Comparison of ENCODE assay signal across 8 cellular contexts in the genomic region with DNA sequence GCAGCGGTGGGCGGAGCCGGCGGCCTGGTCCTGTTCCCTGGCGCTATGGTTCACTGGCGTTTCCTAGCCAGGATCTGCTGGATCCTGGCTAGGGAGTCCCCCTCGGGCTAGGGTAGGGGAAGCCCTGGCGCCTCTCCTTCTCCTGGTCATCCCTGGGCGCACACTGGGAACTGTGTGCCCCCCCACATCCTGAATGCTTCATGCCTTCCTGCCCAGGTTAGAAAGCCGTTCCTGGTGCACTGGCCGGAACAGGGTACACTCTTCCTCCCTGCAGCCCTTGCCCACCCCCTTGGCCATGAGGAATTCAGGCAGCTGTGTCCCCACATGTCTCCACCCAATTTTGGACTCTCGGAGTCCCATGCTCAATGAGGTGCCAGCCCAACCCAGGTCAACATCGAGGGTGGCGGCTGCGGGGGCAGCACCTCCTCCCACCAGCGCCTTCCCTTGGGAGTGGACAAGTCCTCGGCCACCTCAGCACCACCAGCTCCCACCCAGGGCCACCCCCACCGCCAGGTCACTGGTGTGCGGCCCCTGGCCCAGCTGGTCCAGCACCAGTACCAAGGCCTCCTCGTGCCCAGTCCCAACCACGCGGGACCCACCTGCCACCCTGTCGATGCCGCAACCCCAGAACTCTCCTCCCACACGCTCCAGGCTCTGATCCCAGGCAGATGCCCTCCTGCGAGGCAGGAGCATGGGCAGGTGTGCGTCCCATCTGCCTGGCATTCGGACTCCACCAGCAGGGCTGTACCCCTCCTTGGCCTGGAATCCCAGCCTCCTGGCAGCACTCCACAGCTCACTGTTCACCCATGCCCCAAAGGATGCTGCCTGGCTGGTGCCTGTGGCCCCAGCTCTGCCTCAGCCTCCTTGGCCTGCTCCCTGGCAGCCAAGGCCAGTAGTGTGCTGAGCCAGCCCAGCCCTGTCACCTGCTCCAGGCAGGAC.
DNase-seq lines count a peak whose midpoint lies in the region; TF ChIP-seq lines count a peak whose summit lies in the region.
"Not testable (repeated sequence)": the region's sequence is repeated elsewhere in the genome, so short reads cannot be mapped to it uniquely, and the experiment has no call there.

No MANE protein-coding gene starts in this region.

- H3K4me3 Mint-ChIP-seq in endodermal cell: peak overlapping the region; percentile 37
- peak overlapping the region; percentile 57 for H3K4me3 Mint-ChIP-seq in mesothelial cell of epicardium

- H3K36me3 Mint-ChIP-seq in endodermal cell (ENCODE audit: low read depth); mesothelial cell of epicardium: not testable (repeated sequence)

- H3K4me2 ChIP-seq in hepatocyte: not testable (repeated sequence)

- H3K9ac ChIP-seq in endodermal cell (ENCODE audit: extremely low read depth, low read length, poor library complexity, severe bottlenecking): not testable (repeated sequence)

- not testable (repeated sequence) for H3K4me1 ChIP-seq in endodermal cell (ENCODE audit: control insufficient read depth, insufficient read depth, low read length); hepatocyte (ENCODE audit: insufficient read depth); suprapubic skin

- peaks cover 14% of the 10 kb centered on the region for H3K9me3 Mint-ChIP-seq in endodermal cell
- not testable (repeated sequence) for H3K9me3 Mint-ChIP-seq in mesothelial cell of epicardium

- DNase-seq in ACHN (peak; percentile 21), HK-2 (ENCODE audit: unreplicated experiment) (peak; percentile 39), endodermal cell (peak; percentile 45), hepatocyte (ENCODE audit: low spot score) (peak; percentile 3), mesothelial cell of epicardium (ENCODE audit: low spot score in 2 of 2, unreplicated experiment in 2 of 2) (peak in 1 of 2 experiments; percentile 29), posterior vena cava (ENCODE audit: low spot score) (peak; percentile 83), suprapubic skin (ENCODE audit: low spot score in 2 of 2) (peak; percentile 66 to 80)
- peak; percentile 48 for DNase-seq in activated CD8-positive, alpha-beta memory T cell treated with anti-CD3 and anti-CD28 coated beads, Interleukin-2, amount 50 U/mL, for 48 hours

- WGBS in endodermal cell (ENCODE audit: insufficient coverage in 1 of 2, insufficient read length in 1 of 2), 2 experiments: 88 to 94% methylated on average over 20 to 22 of the region's 28 CpGs
- 92% methylated on average over 23 of the region's 28 CpGs for WGBS in hepatocyte (ENCODE audit: low lambda C conversion rate, missing lambda C conversion rate)
- 87% methylated on average over 20 of the region's 28 CpGs for WGBS in suprapubic skin

- intact Hi-C loops in posterior vena cava (cut with DNase I): not testable (repeated sequence)

- TF ChIP-seq EP300 in suprapubic skin (IDR thresholded peaks at IDR 0.05): not testable (repeated sequence)

- H3K27ac ChIP-seq in endodermal cell (ENCODE audit: low read depth, low read length); hepatocyte; suprapubic skin: not testable (repeated sequence)

- H3K27ac Mint-ChIP-seq in endodermal cell, mesothelial cell of epicardium: not testable (repeated sequence)

- TF ChIP-seq CTCF in endodermal cell (conservative IDR thresholded peaks at IDR 0.05); hepatocyte (IDR thresholded peaks at IDR 0.05; ENCODE audit: poor library complexity); mesothelial cell of epicardium (IDR thresholded peaks at IDR 0.05; ENCODE audit: unreplicated experiment); suprapubic skin (IDR thresholded peaks at IDR 0.05): not testable (repeated sequence)

- in situ Hi-C loops in ACHN (cut with HindIII; ENCODE audit: low pct_ligation_motif_present, low pct_unique_long_range_greater_than_20kb, low sequenced_read_pairs): not testable (repeated sequence)

- not testable (repeated sequence) for H4K20me1 ChIP-seq in hepatocyte (ENCODE audit: insufficient read depth, poor library complexity, severe bottlenecking)

- H3K9me3 ChIP-seq in endodermal cell (ENCODE audit: control insufficient read depth, low read length); hepatocyte (ENCODE audit: low read depth); suprapubic skin: not testable (repeated sequence)

- not testable (repeated sequence) for H3K4me3 ChIP-seq in endodermal cell (ENCODE audit: low read length); hepatocyte; suprapubic skin

- H3K4me1 Mint-ChIP-seq in endodermal cell, mesothelial cell of epicardium: not testable (repeated sequence)

- not testable (repeated sequence) for H3K79me2 ChIP-seq in hepatocyte

- H3K36me3 ChIP-seq in endodermal cell (ENCODE audit: control insufficient read depth, insufficient read depth, low read length); hepatocyte (replicated peaks; ENCODE audit: insufficient read depth, low read depth); suprapubic skin: not testable (repeated sequence)

- H2AFZ ChIP-seq in hepatocyte: not testable (repeated sequence)

- TF ChIP-seq POLR2A in suprapubic skin (IDR thresholded peaks at IDR 0.05): not testable (repeated sequence)

- not testable (repeated sequence) for H3K27me3 ChIP-seq in endodermal cell (ENCODE audit: control insufficient read depth, insufficient read depth, low read length, poor library complexity, severe bottlenecking); hepatocyte
- peaks cover 24% of the 10 kb centered on the region for H3K27me3 ChIP-seq in suprapubic skin

- peaks cover 15% of the 10 kb centered on the region for H3K27me3 Mint-ChIP-seq in endodermal cell (ENCODE audit: insufficient read depth)
- H3K27me3 Mint-ChIP-seq in mesothelial cell of epicardium (ENCODE audit: low read depth): peaks cover 38% of the 10 kb centered on the region

- H3K9me2 ChIP-seq in hepatocyte (replicated peaks; ENCODE audit: insufficient read depth): not testable (repeated sequence)
